8 cellular contexts compared by ENCODE assay signal in genomic region chr19:33064778-33065550, GRCh38. TPM values are rescaled to one million over a fixed set of nuclear protein-coding genes. Genes with fewer than 3 reads are reported as not detected.
DNase-seq lines count a peak whose midpoint lies in the region; ATAC-seq and TF ChIP-seq lines count a peak whose summit lies in the region.

Gene RHPN2, minus strand, starts transcription at chr19:33064888. Its CDS starts 36 bp downstream, at chr19:33064852.

- peak; percentile 70 for ATAC-seq in GM21825 (IDR thresholded peaks at IDR 0.05; ENCODE audit: unreplicated experiment)

- no peaks in the 10 kb centered on the region for H3K36me3 Mint-ChIP-seq in brain
- no peaks in the 10 kb centered on the region for H3K36me3 Mint-ChIP-seq in immature natural killer cell

- peaks cover 6% of the 10 kb centered on the region for H3K4me1 Mint-ChIP-seq in brain
- no peaks in the 10 kb centered on the region for H3K4me1 Mint-ChIP-seq in immature natural killer cell

- H3K4me3 Mint-ChIP-seq in brain, result peak within 1 kb of the TSS; percentile 88 to 92 (median 90)
- peak within 1 kb of the TSS in 3 of 5 donors; percentile 30 to 66 (median 44) for H3K4me3 Mint-ChIP-seq in immature natural killer cell

- H3K27me3 Mint-ChIP-seq in brain (peaks cover 29% of the 10 kb centered on the region), immature natural killer cell (ENCODE audit: low read depth in 3 of 3) (peaks cover 0 to 16% (median 13%) of the 10 kb centered on the region in 3 donors)

- H3K9me3 Mint-ChIP-seq in brain, result peaks cover 0 to 4% (median 0%) of the 10 kb centered on the region in 5 experiments
- H3K9me3 Mint-ChIP-seq in immature natural killer cell, result no peaks in the 10 kb centered on the region

- no peak for TF ChIP-seq CTCF in brain (conservative IDR thresholded peaks at IDR 0.05)

- DNase-seq in DMS79 treated with DMSO at 0.1 percent for 48 hours (lab: John Stamatoyannopoulos, UW) (peak; percentile 45), NAMALWA (ENCODE audit: low spot score) (peak; percentile 61), T-helper 9 cell (peak; percentile 10), immature natural killer cell (no peak), SHP77 treated with DMSO at 0.1 percent for 48 hours (lab: John Stamatoyannopoulos, UW) (no peak)
- DNase-seq in stimulated activated CD4-positive, alpha-beta T cell treated with anti-CD3 and anti-CD28 coated beads, Interleukin-12 subunit alpha, Interleukin-12 subunit beta, amount 100 ng/mL, for 48 hours (ENCODE audit: low read depth in 2 of 3, low spot score in 1 of 3), result peak; percentile 42 to 50 (median 49)

- H3K27ac Mint-ChIP-seq in brain (peak within 1 kb of the TSS; percentile 56 to 90 (median 87)), immature natural killer cell (no peak within 1 kb of the TSS)

RNA-seq across cellular contexts. Expression of gene RHPN2, which starts in this region (rescaled TPM):
- polyA plus RNA-seq in brain (ENCODE audit: insufficient read depth, low read depth, low replicate concordance) (94.0 TPM), immature natural killer cell (not detected)

Comparison
In these comparisons a context has a peak if more than half of its experiments do, and no peak if none do; other contexts are left out.
1. RNA of gene RHPN2 (polyA plus RNA-seq): 94.0 TPM in brain (single experiment); not detected in immature natural killer cell; every median in the first group is over 10 times any median in the second.
2. DNase-seq: peak in DMS79 treated with DMSO at 0.1 percent for 48 hours (single experiment), NAMALWA (single experiment), T-helper 9 cell (single experiment) and stimulated activated CD4-positive, alpha-beta T cell treated with anti-CD3 and anti-CD28 coated beads, Interleukin-12 subunit alpha, Interleukin-12 subunit beta, amount 100 ng/mL, for 48 hours (3 of 3); none in immature natural killer cell (0 of 3) and SHP77 treated with DMSO at 0.1 percent for 48 hours (single experiment).
3. H3K27ac Mint-ChIP-seq: peak in brain (5 of 5); none in immature natural killer cell (0 of 6).